In the genomic region with DNA sequence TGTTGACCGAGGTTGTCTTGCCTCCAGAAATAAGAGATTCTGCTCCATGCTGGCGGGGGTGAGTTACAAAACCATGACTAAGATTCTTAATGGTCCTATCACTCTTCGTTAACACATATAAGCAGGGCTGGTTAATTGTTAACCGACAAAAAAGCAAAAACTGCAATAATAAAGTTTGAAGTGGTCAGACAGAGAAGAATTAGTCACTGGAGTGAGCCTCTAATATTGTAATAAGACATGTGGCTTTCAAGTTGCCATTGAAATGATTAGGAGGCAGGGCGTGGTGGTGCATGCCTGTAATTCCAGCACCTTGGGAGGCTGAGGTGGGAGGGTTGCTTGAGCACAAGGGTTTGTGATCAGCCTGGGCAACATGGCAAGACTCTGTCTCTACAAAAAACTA, we compare ENCODE assay signal across 16 cellular contexts.
"Had no signal": no experiment of that assay in that cellular context is flagged by ENCODE, and none has a peak within 500 bp of the region (broad histone marks: within the 10 kb centered on the region; RNA-seq: fewer than 3 reads in every experiment).

No MANE protein-coding gene starts in this region.

- H3K4me1 ChIP-seq: suprapubic skin, upper lobe of left lung had no signal

- FAIRE-seq: keratinocyte had no signal

- H3K9me3 Mint-ChIP-seq: activated naive CD4-positive, alpha-beta T cell treated with anti-CD3 and anti-CD28 coated beads, Interleukin-2, amount 50 U/mL, for 24 hours; natural killer cell had no signal

- H3K4me3 ChIP-seq: ovary, right lobe of liver, smooth muscle cell, suprapubic skin, upper lobe of left lung had no signal

- ATAC-seq: natural killer cell; right lobe of liver; stimulated activated naive CD8-positive, alpha-beta T cell treated with anti-CD3 and anti-CD28 coated beads, Interleukin-15, amount 100 ng/mL, for 72 hours had no signal

- H3K4me1 Mint-ChIP-seq: activated naive CD4-positive, alpha-beta T cell treated with anti-CD3 and anti-CD28 coated beads, Interleukin-2, amount 50 U/mL, for 24 hours; natural killer cell; stimulated activated naive CD8-positive, alpha-beta T cell treated with anti-CD3 and anti-CD28 coated beads, Interleukin-15, amount 100 ng/mL, for 72 hours had no signal

- H3K27ac ChIP-seq: ovary, right lobe of liver, suprapubic skin, upper lobe of left lung, VCaP had no signal

- H3K4me3 Mint-ChIP-seq: activated naive CD4-positive, alpha-beta T cell treated with anti-CD3 and anti-CD28 coated beads, Interleukin-2, amount 50 U/mL, for 24 hours; natural killer cell; stimulated activated naive CD8-positive, alpha-beta T cell treated with anti-CD3 and anti-CD28 coated beads, Interleukin-15, amount 100 ng/mL, for 72 hours had no signal

- H3K9me3 ChIP-seq: ovary, right lobe of liver, suprapubic skin, upper lobe of left lung had no signal

- H3K36me3 Mint-ChIP-seq: activated naive CD4-positive, alpha-beta T cell treated with anti-CD3 and anti-CD28 coated beads, Interleukin-2, amount 50 U/mL, for 24 hours; natural killer cell had no signal

- H3K27me3 ChIP-seq: ovary, right lobe of liver, suprapubic skin, upper lobe of left lung had no signal

- DNase-seq: activated CD4-positive, CD25-positive, alpha-beta regulatory T cell treated with anti-CD3 and anti-CD28 coated beads, Interleukin-2, amount 50 U/mL, for 72 hours; activated gamma-delta T cell; foreskin fibroblast; glutamatergic neuron; natural killer cell; ovary; right lobe of liver; stimulated activated CD4-positive, alpha-beta T cell treated with anti-CD3 and anti-CD28 coated beads, Interleukin-4, amount 100 ng/mL, for 1 hour; stimulated activated naive CD8-positive, alpha-beta T cell treated with anti-CD3 and anti-CD28 coated beads, Interleukin-15, amount 100 ng/mL, for 72 hours; T-helper 2 cell; upper lobe of left lung had no signal

- H3K36me3 ChIP-seq: ovary, right lobe of liver, suprapubic skin, upper lobe of left lung had no signal

- H3K27ac Mint-ChIP-seq: activated naive CD4-positive, alpha-beta T cell treated with anti-CD3 and anti-CD28 coated beads, Interleukin-2, amount 50 U/mL, for 24 hours; natural killer cell; stimulated activated naive CD8-positive, alpha-beta T cell treated with anti-CD3 and anti-CD28 coated beads, Interleukin-15, amount 100 ng/mL, for 72 hours had no signal

- H3K27me3 Mint-ChIP-seq: stimulated activated naive CD8-positive, alpha-beta T cell treated with anti-CD3 and anti-CD28 coated beads, Interleukin-15, amount 100 ng/mL, for 72 hours had no signal
